8 cellular contexts compared by ENCODE assay signal in genomic region chr22:50562523-50563409, GRCh38. TPM values are rescaled to one million over a fixed set of nuclear protein-coding genes. Genes with fewer than 3 reads are reported as not detected.
A peak's percentile ranks its signal among the peaks of the same experiment; 100 is the strongest.
DNase-seq lines count a peak whose midpoint lies in the region; ATAC-seq, FAIRE-seq and TF ChIP-seq lines count a peak whose summit lies in the region.

TSS of gene SYCE3 (minus strand) at chr22:50562919. CDS start at chr22:50556405, 6,514 bp downstream.

- ATAC-seq in HG03442 (IDR thresholded peaks at IDR 0.05; ENCODE audit: unreplicated experiment) (peak; percentile 92), left lobe of liver (peak; percentile 93)

- no peaks in the 10 kb centered on the region for H4K20me1 ChIP-seq in BLaER1

- peaks cover 7% of the 10 kb centered on the region for H3K36me3 ChIP-seq in BLaER1

- peak; percentile 93 for DNase-seq in GM19239 (ENCODE audit: insufficient read length, low spot score)
- DNase-seq in NCI-H524 (lab: John Stamatoyannopoulos, UW), result peak; percentile 83 to 96
- peak; percentile 99 for DNase-seq in activated CD4-positive, alpha-beta T cell treated with anti-CD3 and anti-CD28 coated beads for 48 hours
- peak; percentile 93 for DNase-seq in coronary artery (ENCODE audit: low spot score)
- peak; percentile 98 for DNase-seq in left lobe of liver (ENCODE audit: low spot score)
- DNase-seq in stimulated activated CD4-positive, alpha-beta T cell treated with anti-CD3 and anti-CD28 coated beads, Interleukin-2, amount 100 ng/mL, for 4 hours (ENCODE audit: low read depth), result peak; percentile 96

- peak within 1 kb of the TSS; percentile 32; the same call in 1 of the 2 replicates for H3K9ac ChIP-seq in BLaER1

- TF ChIP-seq CTCF in coronary artery (IDR thresholded peaks at IDR 0.05), result peak; percentile 94

- no peak within 1 kb of the TSS for H3K27ac ChIP-seq in BLaER1
- H3K27ac ChIP-seq in coronary artery, result peak within 1 kb of the TSS in 1 of 2 donors; percentile 49

- H3K4me1 ChIP-seq in BLaER1, result peaks cover 11% of the 10 kb centered on the region

- peak within 1 kb of the TSS; percentile 95 for H3K4me2 ChIP-seq in BLaER1

- H3K9me3 ChIP-seq in BLaER1, result no peaks in the 10 kb centered on the region

- FAIRE-seq in GM19239 (lab: Jason Lieb, UNC), result peak; percentile 99

- peaks cover 18% of the 10 kb centered on the region for H3K27me3 ChIP-seq in BLaER1

- H3K4me3 ChIP-seq in BLaER1 (peak within 1 kb of the TSS; percentile 66), coronary artery (peak within 1 kb of the TSS; percentile 75)

RNA-seq across cellular contexts. Expression of gene SYCE3, which starts in this region (rescaled TPM):
- total RNA-seq in left lobe of liver, result 0.45 TPM

Comparison
In these comparisons a context has a peak if more than half of its experiments do, and no peak if none do; other contexts are left out.
1. Peak in DNase-seq and ATAC-seq in left lobe of liver; RNA of the gene not detected or under 1 TPM.